Comparison of ENCODE assay signal across 9 cellular contexts in genomic region chr3:194577985-194578905, GRCh38. TPM values are rescaled to one million over a fixed set of nuclear protein-coding genes. Genes with fewer than 3 reads are reported as not detected.
DNase-seq lines count a peak whose midpoint lies in the region; ATAC-seq and TF ChIP-seq lines count a peak whose summit lies in the region.
"Had no signal": no experiment of that assay in that cellular context is flagged by ENCODE, and none has a peak within 500 bp of the region (broad histone marks: within the 10 kb centered on the region; RNA-seq: fewer than 3 reads in every experiment).

No MANE protein-coding gene starts in this region.

- H3K36me3 ChIP-seq in SJCRH30 (no peaks in the 10 kb centered on the region), uterus (no peaks in the 10 kb centered on the region)
- H3K36me3 ChIP-seq: lower lobe of right lung had no signal

- H3K27ac ChIP-seq in SJCRH30 (no peak overlapping the region), uterus (no peak overlapping the region)
- H3K27ac ChIP-seq: lower lobe of right lung had no signal

- no peak overlapping the region for H3K4me3 ChIP-seq in SJCRH30
- H3K4me3 ChIP-seq in fibroblast of pulmonary artery (replicated peaks; ENCODE audit: low read depth, low read length) = no peak overlapping the region
- no peak overlapping the region for H3K4me3 ChIP-seq in uterus
- H3K4me3 ChIP-seq: lower lobe of right lung had no signal

- H3K27me3 ChIP-seq in SJCRH30 = no peaks in the 10 kb centered on the region
- H3K27me3 ChIP-seq in uterus = no peaks in the 10 kb centered on the region

- TF ChIP-seq POLR2A in uterus (IDR thresholded peaks at IDR 0.05) = no peak

- no peak for ATAC-seq in HG02571 (IDR thresholded peaks at IDR 0.05; ENCODE audit: unreplicated experiment)

- no peak for TF ChIP-seq CTCF in fibroblast of pulmonary artery (IDR thresholded peaks at IDR 0.05; ENCODE audit: low read length, missing control alignments)
- TF ChIP-seq CTCF in uterus (IDR thresholded peaks at IDR 0.05) = no peak

- DNase-seq in GM04504 (ENCODE audit: low read depth) (peak; percentile 72), SJCRH30 (peak; percentile 42 to 45), fibroblast of pulmonary artery (ENCODE audit: low read depth) (peak; percentile 93), NCI-H2227 treated with DMSO at 0.1 percent for 48 hours (lab: John Stamatoyannopoulos, UW) (no peak), NCI-H1930 (lab: John Stamatoyannopoulos, UW) (no peak), uterus (no peak)
- DNase-seq in stimulated activated CD4-positive, alpha-beta T cell treated with anti-CD3 and anti-CD28 coated beads, Interleukin-4, amount 100 ng/mL, for 1 hour = peak; percentile 31
- DNase-seq: lower lobe of right lung had no signal

- H3K9me3 ChIP-seq in SJCRH30 (replicated peaks) (no peaks in the 10 kb centered on the region), uterus (no peaks in the 10 kb centered on the region)
- H3K9me3 ChIP-seq: lower lobe of right lung had no signal

- H3K4me1 ChIP-seq in SJCRH30 (peaks cover 23% of the 10 kb centered on the region), uterus (no peaks in the 10 kb centered on the region)

- intact Hi-C loops in uterus (cut with DNase I; ENCODE audit: low total_unique reads) = no loop called here

RNA-seq across cellular contexts. Expression of gene TMEM44, which starts 55.0 kb away (rescaled TPM):
- total RNA-seq in SJCRH30 (2014; rRNA removed; shearing (Covaris generic)) = 8.0 and 9.4 TPM in 2 replicates
- total RNA-seq in uterus = 10 to 100 TPM in 3 of 4 donors, 1 to 10 TPM in 1; 6.5 to 24.5 (median 19.5) TPM

Comparison
In these comparisons a context has a peak if more than half of its experiments do, and no peak if none do; other contexts are left out.
1. DNase-seq: peak in GM04504 (single experiment), SJCRH30 (2 of 2), fibroblast of pulmonary artery (single experiment) and stimulated activated CD4-positive, alpha-beta T cell treated with anti-CD3 and anti-CD28 coated beads, Interleukin-4, amount 100 ng/mL, for 1 hour (single experiment); none in NCI-H2227 treated with DMSO at 0.1 percent for 48 hours (single experiment), NCI-H1930 (0 of 2) and uterus (0 of 2).